In genomic region chr9:106868565-106868964, GRCh38 we compare ENCODE assay signal across 1 cellular context.
TF ChIP-seq lines count a peak whose summit lies in the region.

No MANE protein-coding gene starts in this region.

TF ChIP-seq in GM12878, 131 proteins besides CTCF, POLR2A, EP300 and RAD21:
- TF ChIP-seq ELK1 (IDR thresholded peaks at IDR 0.05; ENCODE audit: low read depth, low read length) (no peak), BACH1 (IDR thresholded peaks at IDR 0.05; ENCODE audit: borderline replicate concordance) (no peak), NR2F1 (conservative IDR thresholded peaks at IDR 0.05) (peak; percentile 30), ZNF384 (IDR thresholded peaks at IDR 0.05; ENCODE audit: borderline replicate concordance, low read depth, low read length) (no peak)
